Comparison of ENCODE assay signal across 11 cellular contexts in the genomic region with DNA sequence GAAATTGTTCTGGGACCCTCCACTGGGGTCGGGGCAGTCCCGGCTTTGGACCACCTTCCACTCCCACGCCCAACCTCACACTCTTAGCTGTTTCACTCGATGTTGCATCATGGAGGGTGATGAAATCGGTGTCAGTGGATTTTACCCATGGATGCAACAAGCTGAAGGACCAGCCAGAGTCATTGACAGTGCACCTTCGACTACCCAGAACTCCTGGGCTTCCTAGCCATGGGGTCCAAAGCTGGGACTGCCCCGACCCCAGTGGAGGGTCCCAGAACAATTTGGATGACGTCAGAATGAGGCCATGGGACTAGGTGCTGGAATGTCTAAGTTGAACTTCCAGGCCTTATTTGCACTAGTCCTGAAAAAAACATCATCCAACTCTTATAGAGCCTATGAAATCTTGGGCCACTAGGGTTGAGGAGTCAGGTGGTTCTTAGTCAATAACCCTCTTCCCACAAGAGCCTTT. TPM values are rescaled to one million over a fixed set of nuclear protein-coding genes. Genes with fewer than 3 reads are reported as not detected.
A peak's percentile ranks its signal among the peaks of the same experiment; 100 is the strongest.
DNase-seq lines count a peak whose midpoint lies in the region; ATAC-seq and TF ChIP-seq lines count a peak whose summit lies in the region.
"Had no signal": no experiment of that assay in that cellular context is flagged by ENCODE, and none has a peak within 500 bp of the region (broad histone marks: within the 10 kb centered on the region; RNA-seq: fewer than 3 reads in every experiment).

No MANE protein-coding gene starts in this region.

- no peak for TF ChIP-seq POLR2A in spleen (IDR thresholded peaks at IDR 0.05)

- WGBS in spleen, 5 donors: 71 to 86% (median 82%) methylated on average over 8 of the region's 8 CpGs

- H3K4me1 ChIP-seq in spleen: peaks cover 9 to 53% (median 38%) of the 10 kb centered on the region in 6 donors

- peaks cover 30% of the 10 kb centered on the region for H3K36me3 Mint-ChIP-seq in activated CD4-positive, alpha-beta T cell treated with anti-CD3 and anti-CD28 coated beads, Interleukin-2, amount 10 ng/mL, durations not matched to agents 7 days and 5 days (ENCODE audit: low read depth)
- peaks cover 29% of the 10 kb centered on the region for H3K36me3 Mint-ChIP-seq in activated CD8-positive, alpha-beta T cell treated with anti-CD3 and anti-CD28 coated beads, Interleukin-2, amount 10 ng/mL, durations not matched to agents 7 days and 5 days (ENCODE audit: low read depth)

- peak overlapping the region; percentile 97 for H3K27ac Mint-ChIP-seq in activated CD4-positive, alpha-beta T cell treated with anti-CD3 and anti-CD28 coated beads, Interleukin-2, amount 10 ng/mL, durations not matched to agents 7 days and 5 days
- peak overlapping the region; percentile 99 for H3K27ac Mint-ChIP-seq in activated CD8-positive, alpha-beta T cell treated with anti-CD3 and anti-CD28 coated beads, Interleukin-2, amount 10 ng/mL, durations not matched to agents 7 days and 5 days

- CTCF ChIA-PET in activated CD4-positive, alpha-beta T cell treated with anti-CD3 and anti-CD28 coated beads, Interleukin-2, amount 10 ng/mL, durations not matched to agents 7 days and 5 days (lab: Charles Lee): interaction anchor here (0.7 to 2.6 kb wide), 7 partner anchors 9 to 187 kb away, joined by 3 to 11 read pairs (median 5); a partner anchor contains a TSS
- CTCF ChIA-PET in activated CD8-positive, alpha-beta T cell treated with anti-CD3 and anti-CD28 coated beads, Interleukin-2, amount 10 ng/mL, durations not matched to agents 7 days and 5 days (lab: Charles Lee): interaction anchor here (1.1 to 3.9 kb wide), 7 partner anchors 10 to 146 kb away, joined by 3 to 26 read pairs (median 9); a partner anchor contains a TSS

- peak overlapping the region in 7 of 8 donors; percentile 75 to 91 (median 81) for H3K27ac ChIP-seq in spleen
- H3K27ac ChIP-seq: sigmoid colon, VCaP had no signal

- ATAC-seq in activated CD8-positive, alpha-beta T cell treated with anti-CD3 and anti-CD28 coated beads, Interleukin-2, amount 10 ng/mL, durations not matched to agents 7 days and 5 days: no peak

- POLR2A ChIA-PET in activated CD4-positive, alpha-beta T cell treated with anti-CD3 and anti-CD28 coated beads, Interleukin-2, amount 10 ng/mL, durations not matched to agents 7 days and 5 days (lab: Charles Lee): interaction anchor here (0.6 to 1.6 kb wide), 4 partner anchors 13 to 433 kb away, joined by 3 to 5 read pairs (median 3); a partner anchor contains a TSS
- POLR2A ChIA-PET in activated CD8-positive, alpha-beta T cell treated with anti-CD3 and anti-CD28 coated beads, Interleukin-2, amount 10 ng/mL, durations not matched to agents 7 days and 5 days (lab: Charles Lee): interaction anchor here (0.9 to 3.0 kb wide), 10 partner anchors 9 to 233 kb away, joined by 3 to 60 read pairs (median 5); a partner anchor contains a TSS

- peaks cover 0 to 20% (median 7%) of the 10 kb centered on the region in 6 donors for H3K36me3 ChIP-seq in spleen

- H3K27me3 ChIP-seq in spleen (replicated peaks in 1 of 7): no peaks in the 10 kb centered on the region
- H3K27me3 ChIP-seq: sigmoid colon had no signal

- no peak overlapping the region for H3K4me3 Mint-ChIP-seq in activated CD4-positive, alpha-beta T cell treated with anti-CD3 and anti-CD28 coated beads, Interleukin-2, amount 10 ng/mL, durations not matched to agents 7 days and 5 days
- no peak overlapping the region for H3K4me3 Mint-ChIP-seq in activated CD8-positive, alpha-beta T cell treated with anti-CD3 and anti-CD28 coated beads, Interleukin-2, amount 10 ng/mL, durations not matched to agents 7 days and 5 days

- no peaks in the 10 kb centered on the region for H3K9me3 ChIP-seq in spleen
- H3K9me3 ChIP-seq: sigmoid colon had no signal

- no peak overlapping the region for H3K4me3 ChIP-seq in spleen
- H3K4me3 ChIP-seq: lung, sigmoid colon had no signal

- no peak for DNase-seq in activated CD4-positive, alpha-beta T cell treated with anti-CD3 and anti-CD28 coated beads, Interleukin-2, amount 10 ng/mL, durations not matched to agents 7 days and 5 days
- DNase-seq in activated CD4-positive, alpha-beta T cell treated with anti-CD3 and anti-CD28 coated beads, Interleukin-2, amount 50 U/mL, for 1 hour: no peak
- DNase-seq in activated CD8-positive, alpha-beta T cell treated with anti-CD3 and anti-CD28 coated beads, Interleukin-2, amount 10 ng/mL, durations not matched to agents 7 days and 5 days: no peak
- peak; percentile 32 for DNase-seq in spleen
- DNase-seq in RPMI8226: no peak
- no peak for DNase-seq in OCI-M2 (lab: John Stamatoyannopoulos, UW; ENCODE audit: unreplicated experiment)
- DNase-seq: NCI-H748 treated with DMSO at 0.1 percent for 48 hours, sigmoid colon had no signal

- H3K4me1 Mint-ChIP-seq in activated CD4-positive, alpha-beta T cell treated with anti-CD3 and anti-CD28 coated beads, Interleukin-2, amount 10 ng/mL, durations not matched to agents 7 days and 5 days: peaks cover 58% of the 10 kb centered on the region
- peaks cover 48% of the 10 kb centered on the region for H3K4me1 Mint-ChIP-seq in activated CD8-positive, alpha-beta T cell treated with anti-CD3 and anti-CD28 coated beads, Interleukin-2, amount 10 ng/mL, durations not matched to agents 7 days and 5 days (ENCODE audit: low read depth)

- no peaks in the 10 kb centered on the region for H3K9me3 Mint-ChIP-seq in activated CD4-positive, alpha-beta T cell treated with anti-CD3 and anti-CD28 coated beads, Interleukin-2, amount 10 ng/mL, durations not matched to agents 7 days and 5 days
- no peaks in the 10 kb centered on the region for H3K9me3 Mint-ChIP-seq in activated CD8-positive, alpha-beta T cell treated with anti-CD3 and anti-CD28 coated beads, Interleukin-2, amount 10 ng/mL, durations not matched to agents 7 days and 5 days (ENCODE audit: insufficient read depth)

- TF ChIP-seq CTCF in spleen (IDR thresholded peaks at IDR 0.05 in 8 of 11, conservative IDR thresholded peaks at IDR 0.05 in 3 of 11): no peak

- H3K27me3 Mint-ChIP-seq in activated CD4-positive, alpha-beta T cell treated with anti-CD3 and anti-CD28 coated beads, Interleukin-2, amount 10 ng/mL, durations not matched to agents 7 days and 5 days: no peaks in the 10 kb centered on the region
- no peaks in the 10 kb centered on the region for H3K27me3 Mint-ChIP-seq in activated CD8-positive, alpha-beta T cell treated with anti-CD3 and anti-CD28 coated beads, Interleukin-2, amount 10 ng/mL, durations not matched to agents 7 days and 5 days (ENCODE audit: low read depth)

- intact Hi-C loops in spleen (cut with DNase I; ENCODE audit: low total_unique reads): loop anchor here (10.0 kb wide), 1 partner anchor 127 kb away; a partner anchor contains a TSS

RNA-seq across cellular contexts. Expression of a gene that starts 0.9 kb away (rescaled TPM):
- 1 to 10 TPM; 6.1 to 8.0 TPM for total RNA-seq in activated CD4-positive, alpha-beta T cell treated with anti-CD3 and anti-CD28 coated beads, Interleukin-2, amount 10 ng/mL, durations not matched to agents 7 days and 5 days
- 1 to 10 TPM; 3.5 to 3.7 TPM for total RNA-seq in activated CD8-positive, alpha-beta T cell treated with anti-CD3 and anti-CD28 coated beads, Interleukin-2, amount 10 ng/mL, durations not matched to agents 7 days and 5 days
- 1 to 10 TPM; 1.1 to 4.5 (median 2.0) TPM for total RNA-seq in spleen
- 1 to 10 TPM; 1.8 to 4.0 (median 3.6) TPM for polyA plus RNA-seq in spleen
- total RNA-seq: sigmoid colon had no signal

RNA-seq across cellular contexts. Expression of a gene that starts 4.0 kb away (rescaled TPM):
- total RNA-seq in activated CD4-positive, alpha-beta T cell treated with anti-CD3 and anti-CD28 coated beads, Interleukin-2, amount 10 ng/mL, durations not matched to agents 7 days and 5 days: 10 to 100 TPM; 76.9 to 78.9 TPM
- total RNA-seq in activated CD8-positive, alpha-beta T cell treated with anti-CD3 and anti-CD28 coated beads, Interleukin-2, amount 10 ng/mL, durations not matched to agents 7 days and 5 days: 10 to 100 TPM; 61.8 to 63.7 TPM
- total RNA-seq in spleen: 100 to 1,000 TPM in 4 of 7 donors, 10 to 100 TPM in 3; 47.4 to 132 (median 100) TPM
- 10 to 100 TPM; 34.8 to 56.5 (median 54.4) TPM for polyA plus RNA-seq in spleen

RNA-seq across cellular contexts. Expression of a gene that starts 22.0 kb away (rescaled TPM):
- 100 to 1,000 TPM in 1 of 2 experiments, 10 to 100 TPM in 1; 96.2 to 105 TPM for total RNA-seq in activated CD4-positive, alpha-beta T cell treated with anti-CD3 and anti-CD28 coated beads, Interleukin-2, amount 10 ng/mL, durations not matched to agents 7 days and 5 days
- 100 to 1,000 TPM; 112 to 113 TPM for total RNA-seq in activated CD8-positive, alpha-beta T cell treated with anti-CD3 and anti-CD28 coated beads, Interleukin-2, amount 10 ng/mL, durations not matched to agents 7 days and 5 days
- 10 to 100 TPM; 63.0 to 79.7 (median 71.9) TPM for total RNA-seq in spleen
- 10 to 100 TPM; 81.9 to 86.9 (median 86.7) TPM for polyA plus RNA-seq in spleen

RNA-seq across cellular contexts. Expression of a gene that starts 22.1 kb away (rescaled TPM):
- total RNA-seq in activated CD4-positive, alpha-beta T cell treated with anti-CD3 and anti-CD28 coated beads, Interleukin-2, amount 10 ng/mL, durations not matched to agents 7 days and 5 days: 100 to 1,000 TPM; 391 to 398 TPM
- 100 to 1,000 TPM; 193 to 194 TPM for total RNA-seq in activated CD8-positive, alpha-beta T cell treated with anti-CD3 and anti-CD28 coated beads, Interleukin-2, amount 10 ng/mL, durations not matched to agents 7 days and 5 days
- 100 to 1,000 TPM; 219 to 262 (median 233) TPM for total RNA-seq in spleen
- polyA plus RNA-seq in spleen: 10 to 100 TPM; 41.5 to 89.7 (median 71.7) TPM

RNA-seq across cellular contexts. Expression of a gene that starts 24.9 kb away (rescaled TPM):
- total RNA-seq in activated CD4-positive, alpha-beta T cell treated with anti-CD3 and anti-CD28 coated beads, Interleukin-2, amount 10 ng/mL, durations not matched to agents 7 days and 5 days: not detected
- not detected for total RNA-seq in activated CD8-positive, alpha-beta T cell treated with anti-CD3 and anti-CD28 coated beads, Interleukin-2, amount 10 ng/mL, durations not matched to agents 7 days and 5 days
- not detected for total RNA-seq in spleen
- not detected for polyA plus RNA-seq in spleen
- total RNA-seq: MCF 10A, sigmoid colon had no signal
- polyA plus RNA-seq: lung, sigmoid colon had no signal
